15 cellular contexts compared by ENCODE assay signal in genomic region chr2:230922951-230923717, GRCh38. TPM values are rescaled to one million over a fixed set of nuclear protein-coding genes. Genes with fewer than 3 reads are reported as not detected.
DNase-seq lines count a peak whose midpoint lies in the region; ATAC-seq and TF ChIP-seq lines count a peak whose summit lies in the region.
"Had no signal": no experiment of that assay in that cellular context is flagged by ENCODE, and none has a peak within 500 bp of the region (broad histone marks: within the 10 kb centered on the region; RNA-seq: fewer than 3 reads in every experiment).

No MANE protein-coding gene starts in this region.

- H3K4me3 ChIP-seq in GM12865 (ENCODE audit: low read depth, low read length) (peak overlapping the region; percentile 75), Peyer's patch (peak overlapping the region in 2 of 4 donors; percentile 3 to 37)
- H3K4me3 ChIP-seq: adrenal gland, right atrium auricular region had no signal

- no peak for ATAC-seq in activated naive CD8-positive, alpha-beta T cell treated with anti-CD3 and anti-CD28 coated beads, Interleukin-2, amount 10 ng/mL, durations not matched to agents 7 days and 5 days (ENCODE audit: low read depth)
- ATAC-seq in HG02970 (IDR thresholded peaks at IDR 0.05; ENCODE audit: low FRiP score, unreplicated experiment), result no peak
- no peak for ATAC-seq in GM21381 (IDR thresholded peaks at IDR 0.05; ENCODE audit: unreplicated experiment)
- ATAC-seq: esophagus mucosa, left cardiac atrium had no signal

- no peak for TF ChIP-seq POLR2A in Peyer's patch (IDR thresholded peaks at IDR 0.05)

- H3K27ac Mint-ChIP-seq in activated naive CD8-positive, alpha-beta T cell treated with anti-CD3 and anti-CD28 coated beads, Interleukin-2, amount 10 ng/mL, durations not matched to agents 7 days and 5 days, result peak overlapping the region; percentile 98

- no peaks in the 10 kb centered on the region for H3K36me3 ChIP-seq in Peyer's patch
- H3K36me3 ChIP-seq: adrenal gland, right atrium auricular region had no signal

- peaks cover 62% of the 10 kb centered on the region for H3K4me1 Mint-ChIP-seq in activated naive CD8-positive, alpha-beta T cell treated with anti-CD3 and anti-CD28 coated beads, Interleukin-2, amount 10 ng/mL, durations not matched to agents 7 days and 5 days

- H3K9me3 ChIP-seq in Peyer's patch, result no peaks in the 10 kb centered on the region
- H3K9me3 ChIP-seq: adrenal gland, right atrium auricular region had no signal

- H3K27me3 ChIP-seq in Peyer's patch, result no peaks in the 10 kb centered on the region
- H3K27me3 ChIP-seq: right atrium auricular region had no signal

- DNase-seq in GM12865 (ENCODE audit: low read depth) (peak; percentile 70), Peyer's patch (peak in 2 of 3 donors; percentile 42 to 44), posterior vena cava (ENCODE audit: low spot score) (peak; percentile 36), NCI-H526 (lab: John Stamatoyannopoulos, UW) (no peak), AML-193 (lab: John Stamatoyannopoulos, UW) (no peak)
- peak; percentile 27 for DNase-seq in activated naive CD8-positive, alpha-beta T cell treated with anti-CD3 and anti-CD28 coated beads, Interleukin-2, amount 10 ng/mL, durations not matched to agents 7 days and 5 days
- DNase-seq: adrenal gland, GDM1, left cardiac atrium, NCI-H187 treated with DMSO at 0.1 percent for 48 hours, NCI-H748 treated with DMSO at 0.1 percent for 48 hours had no signal

- H3K27me3 Mint-ChIP-seq in activated naive CD8-positive, alpha-beta T cell treated with anti-CD3 and anti-CD28 coated beads, Interleukin-2, amount 10 ng/mL, durations not matched to agents 7 days and 5 days, result no peaks in the 10 kb centered on the region

- peaks cover 0 to 6% (median 0%) of the 10 kb centered on the region in 4 donors for H3K4me1 ChIP-seq in Peyer's patch
- H3K4me1 ChIP-seq: adrenal gland, right atrium auricular region had no signal

- H3K9me3 Mint-ChIP-seq in activated naive CD8-positive, alpha-beta T cell treated with anti-CD3 and anti-CD28 coated beads, Interleukin-2, amount 10 ng/mL, durations not matched to agents 7 days and 5 days, result no peaks in the 10 kb centered on the region

- intact Hi-C loops in posterior vena cava (cut with DNase I), result no loop called here

- TF ChIP-seq CTCF in GM12865 (IDR thresholded peaks at IDR 0.05; ENCODE audit: insufficient read depth, low read depth, low read length, missing control alignments) (no peak), Peyer's patch (IDR thresholded peaks at IDR 0.05) (no peak)

- POLR2A ChIA-PET in activated naive CD8-positive, alpha-beta T cell treated with anti-CD3 and anti-CD28 coated beads, Interleukin-2, amount 10 ng/mL, durations not matched to agents 7 days and 5 days (lab: Charles Lee), result interaction anchor here (1.1 kb wide), 1 partner anchor 47 kb away, joined by 6 read pairs; no protein-coding TSS in a partner anchor

- peaks cover 2% of the 10 kb centered on the region for H3K36me3 Mint-ChIP-seq in activated naive CD8-positive, alpha-beta T cell treated with anti-CD3 and anti-CD28 coated beads, Interleukin-2, amount 10 ng/mL, durations not matched to agents 7 days and 5 days

- H3K4me3 Mint-ChIP-seq in activated naive CD8-positive, alpha-beta T cell treated with anti-CD3 and anti-CD28 coated beads, Interleukin-2, amount 10 ng/mL, durations not matched to agents 7 days and 5 days, result peak overlapping the region; percentile 90

- peak overlapping the region in 1 of 4 donors; percentile 68 for H3K27ac ChIP-seq in Peyer's patch
- H3K27ac ChIP-seq: adrenal gland, right atrium auricular region had no signal

RNA-seq across cellular contexts. Expression of gene GPR55, which starts 1.9 kb away (rescaled TPM):
- total RNA-seq in Peyer's patch (1 to 10 TPM; 1.0 to 4.7 (median 3.2) TPM), posterior vena cava (under 1 TPM; 0.14 to 0.19 TPM)
- 10 to 100 TPM; 18.8 to 21.5 TPM for total RNA-seq in activated naive CD8-positive, alpha-beta T cell treated with anti-CD3 and anti-CD28 coated beads, Interleukin-2, amount 10 ng/mL, durations not matched to agents 7 days and 5 days
- total RNA-seq: right atrium auricular region had no signal

RNA-seq across cellular contexts. Expression of gene ITM2C, which starts 58.4 kb away (rescaled TPM):
- total RNA-seq in Peyer's patch (100 to 1,000 TPM in 3 of 4 donors, 10 to 100 TPM in 1; 69.3 to 710 (median 610) TPM), posterior vena cava (10 to 100 TPM; 54.7 to 64.9 TPM)
- total RNA-seq in activated naive CD8-positive, alpha-beta T cell treated with anti-CD3 and anti-CD28 coated beads, Interleukin-2, amount 10 ng/mL, durations not matched to agents 7 days and 5 days, result 100 to 1,000 TPM; 102 to 105 TPM

Comparison
In these comparisons a context has a peak if more than half of its experiments do, and no peak if none do; other contexts are left out.
1. DNase-seq: peak in GM12865 (single experiment), Peyer's patch (2 of 3), activated naive CD8-positive, alpha-beta T cell treated with anti-CD3 and anti-CD28 coated beads, Interleukin-2, amount 10 ng/mL, durations not matched to agents 7 days and 5 days (single experiment) and posterior vena cava (single experiment); none in NCI-H526 (0 of 2) and AML-193 (0 of 2).